1 cellular context compared by ENCODE assay signal in the genomic region with DNA sequence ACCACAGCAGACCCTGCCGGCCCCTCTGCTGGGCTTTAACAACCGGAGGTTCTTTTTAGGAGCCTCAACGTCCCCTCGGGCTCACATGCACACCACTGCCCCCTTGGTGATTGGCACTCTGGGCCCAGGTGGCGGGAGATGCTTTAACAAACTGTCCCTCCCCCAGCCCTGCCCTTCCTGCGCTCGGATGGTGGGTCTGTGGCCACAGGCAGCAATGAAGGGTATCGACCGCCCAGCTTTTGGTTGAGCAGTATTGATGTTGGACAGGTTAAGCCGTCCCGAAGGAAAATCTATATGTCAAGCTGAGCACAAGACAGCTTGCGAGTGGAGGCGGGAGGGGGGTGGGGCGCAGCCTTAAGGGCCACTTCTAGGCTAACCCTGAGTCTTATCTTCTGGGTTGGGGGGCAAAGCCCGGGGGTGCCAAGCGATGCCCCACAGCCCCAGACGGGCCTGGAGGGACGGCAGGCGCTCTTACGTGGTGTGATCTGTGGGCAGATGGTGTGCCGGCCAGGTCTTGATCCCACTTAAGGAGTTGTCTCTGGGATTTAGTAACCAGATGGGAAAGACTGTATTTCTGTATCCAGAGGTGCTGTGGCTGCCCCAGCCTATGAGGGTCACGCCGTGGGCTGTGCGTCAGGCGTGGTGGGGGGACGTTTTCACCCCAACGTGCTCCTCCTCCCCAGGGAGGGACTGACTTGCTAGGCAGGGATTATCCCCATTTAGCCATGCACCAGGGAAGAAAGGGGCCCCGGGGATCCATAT.
TF ChIP-seq lines count a peak whose summit lies in the region.

No MANE protein-coding gene starts in this region.

TF ChIP-seq in K562, 482 proteins besides CTCF, POLR2A, EP300 and RAD21:
- TF ChIP-seq POLR2AphosphoS5 (IDR thresholded peaks at IDR 0.05; ENCODE audit: control insufficient read depth, insufficient read depth, low read depth, low read length) (0 out of 2 replicates have a peak, but pooled peaks have one; percentile 14), RBFOX2 (IDR thresholded peaks at IDR 0.05; ENCODE audit: low read depth, low read length) (peak; percentile 56), POLR2G (IDR thresholded peaks at IDR 0.05; ENCODE audit: low read depth, low read length) (peak; percentile 70), ZKSCAN3 (CRISPR knock-in tag; IDR thresholded peaks at IDR 0.05) (no peak), ZFP36 (IDR thresholded peaks at IDR 0.05; ENCODE audit: low read depth, low read length, partially characterized antibody) (no peak), CREB1 (IDR thresholded peaks at IDR 0.05) (no peak), CREB1 (CRISPR knock-in tag; IDR thresholded peaks at IDR 0.05) (no peak), KAT7 (CRISPR knock-in tag; IDR thresholded peaks at IDR 0.05; ENCODE audit: borderline replicate concordance) (0 out of 2 replicates have a peak, but pooled peaks have one; percentile 1), RBM22 (IDR thresholded peaks at IDR 0.05; ENCODE audit: low read depth, low read length, poor library complexity, severe bottlenecking) (peak; percentile 81)
TF ChIP-seq in K562: peak in this region for 5.
